In genomic region chr11:78574386-78575381, GRCh38 we compare ENCODE assay signal across 8 cellular contexts. TPM values are rescaled to one million over a fixed set of nuclear protein-coding genes. Genes with fewer than 3 reads are reported as not detected.
DNase-seq lines count a peak whose midpoint lies in the region; ATAC-seq lines count a peak whose summit lies in the region.

Gene NARS2 (minus strand): TSS chr11:78574864. CDS start chr11:78574488, 376 bp downstream.

- no peaks in the 10 kb centered on the region for H3K27me3 ChIP-seq in CD8-positive, alpha-beta memory T cell (ENCODE audit: insufficient read depth, low read length, poor library complexity, severe bottlenecking)
- H3K27me3 ChIP-seq in effector memory CD4-positive, alpha-beta T cell (replicated peaks; ENCODE audit: control insufficient read depth, insufficient read depth, low read length, poor library complexity, severe bottlenecking) = no peaks in the 10 kb centered on the region

- peak within 1 kb of the TSS; percentile 82 for H3K4me3 ChIP-seq in CD8-positive, alpha-beta memory T cell (ENCODE audit: low read length)
- peak within 1 kb of the TSS; percentile 82 for H3K4me3 ChIP-seq in effector memory CD4-positive, alpha-beta T cell (ENCODE audit: insufficient read depth, low read depth, low read length, poor library complexity, severe bottlenecking)

- H3K27ac ChIP-seq in CD8-positive, alpha-beta memory T cell (ENCODE audit: low read depth, low read length) = peak within 1 kb of the TSS; percentile 86
- peak within 1 kb of the TSS; percentile 80 for H3K27ac ChIP-seq in effector memory CD4-positive, alpha-beta T cell (ENCODE audit: insufficient read depth, low read length, poor library complexity, severe bottlenecking)

- H3K27me3 Mint-ChIP-seq in CD8-positive, alpha-beta memory T cell = peaks cover 3 to 5% of the 10 kb centered on the region in 2 donors

- H3K36me3 ChIP-seq in CD8-positive, alpha-beta memory T cell (ENCODE audit: insufficient read depth, low read length) = peaks cover 9% of the 10 kb centered on the region
- H3K36me3 ChIP-seq in effector memory CD4-positive, alpha-beta T cell (ENCODE audit: control insufficient read depth, insufficient read depth, low read length) = no peaks in the 10 kb centered on the region

- POLR2A ChIA-PET in CD8-positive, alpha-beta memory T cell (lab: Charles Lee) = interaction anchor here (0.9 to 1.4 kb wide), 4 partner anchors 10 to 580 kb away, joined by 3 to 6 read pairs (median 4); partner anchors contain the start of genes ALG8 and INTS4

- peaks cover 32 to 54% (median 45%) of the 10 kb centered on the region in 3 donors for H3K4me1 Mint-ChIP-seq in CD8-positive, alpha-beta memory T cell

- peaks cover 26% of the 10 kb centered on the region for H3K4me1 ChIP-seq in CD8-positive, alpha-beta memory T cell (ENCODE audit: insufficient read depth, low read length)
- no peaks in the 10 kb centered on the region for H3K4me1 ChIP-seq in effector memory CD4-positive, alpha-beta T cell (ENCODE audit: control insufficient read depth, insufficient read depth, low read length, poor library complexity, severe bottlenecking)

- CTCF ChIA-PET in CD8-positive, alpha-beta memory T cell (lab: Charles Lee) = interaction anchor here (1.0 to 4.6 kb wide), 4 partner anchors 10 to 158 kb away, joined by 3 to 34 read pairs (median 5); no protein-coding TSS in a partner anchor

- peak within 1 kb of the TSS; percentile 91 to 99 (median 98) for H3K4me3 Mint-ChIP-seq in CD8-positive, alpha-beta memory T cell

- H3K9me3 Mint-ChIP-seq in CD8-positive, alpha-beta memory T cell = no peaks in the 10 kb centered on the region

- H3K36me3 Mint-ChIP-seq in CD8-positive, alpha-beta memory T cell = peaks cover 0 to 34% (median 10%) of the 10 kb centered on the region in 3 donors

- H3K9me3 ChIP-seq in CD8-positive, alpha-beta memory T cell (ENCODE audit: low read length) = no peaks in the 10 kb centered on the region
- no peaks in the 10 kb centered on the region for H3K9me3 ChIP-seq in effector memory CD4-positive, alpha-beta T cell (ENCODE audit: control insufficient read depth, low read length)

- peak; percentile 78 for ATAC-seq in GM19468 (IDR thresholded peaks at IDR 0.05; ENCODE audit: extremely low read depth, unreplicated experiment)

- DNase-seq in CD8-positive, alpha-beta memory T cell = peak; percentile 95 to 98 (median 96)
- peak; percentile 88 for DNase-seq in HS-5 (ENCODE audit: low read depth)
- DNase-seq in NK-92 treated with Interleukin-12 subunit alpha and Interleukin-12 subunit beta, amount 100 ng/mL, for 24 hours (lab: John Stamatoyannopoulos, UW) = peak; percentile 93
- DNase-seq in activated CD8-positive, alpha-beta memory T cell treated with anti-CD3 and anti-CD28 coated beads for 24 hours = peak; percentile 99
- peak; percentile 92 to 95 (median 93) for DNase-seq in effector memory CD4-positive, alpha-beta T cell
- DNase-seq in lung microvascular endothelial cell (ENCODE audit: low read depth in 2 of 2) = peak; percentile 98
- DNase-seq in stimulated activated CD4-positive, alpha-beta T cell treated with anti-CD3 and anti-CD28 coated beads, TNF-alpha, amount 100 ng/mL, for 48 hours (ENCODE audit: low read depth in 3 of 3) = peak; percentile 96 to 99 (median 96)

- peak within 1 kb of the TSS; percentile 85 to 100 (median 99) for H3K27ac Mint-ChIP-seq in CD8-positive, alpha-beta memory T cell

RNA-seq across cellular contexts. Expression of gene NARS2, which starts in this region (rescaled TPM):
- total RNA-seq in CD8-positive, alpha-beta memory T cell = 10 to 100 TPM; 23.9 to 24.5 TPM
- 14.5 TPM for polyA plus RNA-seq in CD8-positive, alpha-beta memory T cell
- total RNA-seq in lung microvascular endothelial cell = 8.5 and 11.1 TPM in 2 replicates

Comparison
In these comparisons a context has a peak if more than half of its experiments do, and no peak if none do; other contexts are left out.
1. Peak in every context shown above with its lines: DNase-seq, ATAC-seq, H3K4me3 ChIP-seq and H3K27ac ChIP-seq.